ENCODE assay signal across 17 cellular contexts in the genomic region with DNA sequence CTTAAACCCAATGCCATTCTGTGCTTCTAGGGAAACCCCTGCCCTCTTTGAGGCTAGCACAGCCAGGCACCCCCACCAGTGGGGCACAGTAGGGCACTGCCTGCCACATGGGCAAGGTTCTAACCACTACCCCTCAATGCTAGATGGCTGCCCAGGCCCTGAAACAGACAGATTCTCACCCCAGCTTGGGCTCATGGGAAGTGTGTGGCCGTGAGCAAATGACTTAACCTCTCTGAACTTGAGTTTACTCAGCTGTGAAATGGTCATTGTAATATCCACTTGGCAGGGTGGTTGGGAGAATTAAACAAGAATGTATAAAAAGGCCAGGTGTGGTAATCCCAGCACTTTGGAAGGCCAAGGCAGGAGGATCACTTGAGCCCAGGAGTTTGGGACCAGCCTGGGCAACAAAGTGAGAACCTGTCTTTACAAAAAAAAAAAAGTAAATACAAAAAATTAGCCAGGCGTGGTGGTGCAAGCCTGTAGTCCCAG. TPM values are rescaled to one million over a fixed set of nuclear protein-coding genes. Genes with fewer than 3 reads are reported as not detected.
DNase-seq lines count a peak whose midpoint lies in the region; ATAC-seq, FAIRE-seq and TF ChIP-seq lines count a peak whose summit lies in the region.
"Had no signal": no experiment of that assay in that cellular context is flagged by ENCODE, and none has a peak within 500 bp of the region (broad histone marks: within the 10 kb centered on the region; RNA-seq: fewer than 3 reads in every experiment).

No MANE protein-coding gene starts in this region.

- H3F3A ChIP-seq in PC-9 (ENCODE audit: insufficient read depth, low read depth) = peaks cover 47% of the 10 kb centered on the region

- H3K36me3 Mint-ChIP-seq in HFFc6 (ENCODE audit: low read depth) = peaks cover 14% of the 10 kb centered on the region
- H3K36me3 Mint-ChIP-seq: activated CD4-positive, alpha-beta memory T cell treated with anti-CD3 and anti-CD28 coated beads for 36 hours had no signal

- TF ChIP-seq POLR2A in gastroesophageal sphincter (IDR thresholded peaks at IDR 0.05) (no peak), stomach (IDR thresholded peaks at IDR 0.05) (no peak), GM12891 (IDR thresholded peaks at IDR 0.05; ENCODE audit: low read depth, low read length) (no peak)

- FAIRE-seq in GM12891 (lab: Jason Lieb, UNC) = no peak
- FAIRE-seq: H54 had no signal

- no peaks in the 10 kb centered on the region for H3K9me2 ChIP-seq in PC-9 (ENCODE audit: insufficient read depth)

- H3K27ac ChIP-seq in PC-9 = no peak overlapping the region
- peak overlapping the region in 3 of 4 donors; percentile 78 to 83 (median 78) for H3K27ac ChIP-seq in gastroesophageal sphincter
- peak overlapping the region; percentile 59 to 83 (median 79) for H3K27ac ChIP-seq in stomach
- H3K27ac ChIP-seq in coronary artery = peak overlapping the region in 1 of 2 donors; percentile 54
- H3K27ac ChIP-seq: SJSA1 had no signal

- DNase-seq in HFFc6 (no peak), PC-9 (no peak), stomach (no peak), AG20443 (ENCODE audit: low spot score) (no peak), GM12891 (ENCODE audit: insufficient read length, low spot score) (no peak), coronary artery (ENCODE audit: low spot score) (no peak)
- DNase-seq: cortex of kidney; NCI-H2107; NK-92 treated with Interleukin-12 subunit alpha and Interleukin-12 subunit beta, amount 100 ng/mL, for 24 hours had no signal

- H3K4me3 ChIP-seq in PC-9 = no peak overlapping the region
- H3K4me3 ChIP-seq in gastroesophageal sphincter = no peak overlapping the region
- H3K4me3 ChIP-seq in stomach = no peak overlapping the region
- no peak overlapping the region for H3K4me3 ChIP-seq in coronary artery
- H3K4me3 ChIP-seq: lung, SJSA1 had no signal

- H2AFZ ChIP-seq in PC-9 = no peak overlapping the region

- ATAC-seq in gastroesophageal sphincter (no peak), GM21723 (IDR thresholded peaks at IDR 0.05; ENCODE audit: unreplicated experiment) (no peak)

- H4K20me1 ChIP-seq in PC-9 (ENCODE audit: insufficient read depth) = peaks cover 63% of the 10 kb centered on the region

- H3K27me3 ChIP-seq in PC-9 (ENCODE audit: insufficient read depth, low read depth) (no peaks in the 10 kb centered on the region), gastroesophageal sphincter (no peaks in the 10 kb centered on the region), stomach (no peaks in the 10 kb centered on the region)
- H3K27me3 ChIP-seq: SJSA1 had no signal

- CTCF ChIA-PET in PC-9 (lab: Charles Lee) = interaction anchor here (1.4 kb wide), 1 partner anchor 43 kb away, joined by 3 read pairs; no protein-coding TSS in a partner anchor

- 29 to 73% methylated on average over 1 of the region's 2 CpGs for WGBS in gastroesophageal sphincter (ENCODE audit: low coverage in 1 of 2), 2 donors
- WGBS in stomach, 5 donors = 24 to 61% (median 39%) methylated on average over 2 of the region's 2 CpGs

- H3K9me3 ChIP-seq in PC-9 (ENCODE audit: insufficient read depth, low read depth) = no peaks in the 10 kb centered on the region
- H3K9me3 ChIP-seq in gastroesophageal sphincter = no peaks in the 10 kb centered on the region
- H3K9me3 ChIP-seq in stomach = no peaks in the 10 kb centered on the region
- H3K9me3 ChIP-seq: SJSA1 had no signal

- no peaks in the 10 kb centered on the region for H3K79me2 ChIP-seq in PC-9 (ENCODE audit: low read depth)

- H3K4me1 Mint-ChIP-seq in HFFc6 (ENCODE audit: low read depth) = peaks cover 27% of the 10 kb centered on the region

- H3K36me3 ChIP-seq in PC-9 (ENCODE audit: low read depth) (peaks cover 14% of the 10 kb centered on the region; the same call in 1 of the 2 replicates), gastroesophageal sphincter (peaks cover 0 to 78% of the 10 kb centered on the region in 2 donors), stomach (peaks cover 46 to 81% (median 76%) of the 10 kb centered on the region in 4 donors)

- no TSS peak for BruUV-seq in PC-9 (replicated peaks; lab: Mats Ljungman, UMichigan)

- H3K4me2 ChIP-seq in PC-9 = no peak overlapping the region

- no peaks in the 10 kb centered on the region; the same call in none of the 2 replicates for H3K27me3 Mint-ChIP-seq in HFFc6 (ENCODE audit: insufficient read depth)
- H3K27me3 Mint-ChIP-seq: activated CD4-positive, alpha-beta memory T cell treated with anti-CD3 and anti-CD28 coated beads for 36 hours had no signal

- peaks cover 17% of the 10 kb centered on the region for H3K4me1 ChIP-seq in PC-9 (replicated peaks; ENCODE audit: insufficient read depth)
- peaks cover 3 to 60% (median 9%) of the 10 kb centered on the region in 3 donors for H3K4me1 ChIP-seq in gastroesophageal sphincter
- H3K4me1 ChIP-seq in stomach = peaks cover 57 to 85% (median 70%) of the 10 kb centered on the region in 4 donors

- TF ChIP-seq EP300 in gastroesophageal sphincter (IDR thresholded peaks at IDR 0.05) (no peak), stomach (IDR thresholded peaks at IDR 0.05) (no peak)

- POLR2A ChIA-PET in PC-9 (lab: Charles Lee; ENCODE audit: unreplicated experiment) = no interaction called here

- intact Hi-C loops in PC-9 (cut with micrococcal nuclease; ENCODE audit: unreplicated experiment) (no loop called here), stomach (cut with DNase I; ENCODE audit: low total_unique reads) (no loop called here)

- peak overlapping the region; percentile 57 for H3K27ac Mint-ChIP-seq in HFFc6
- H3K27ac Mint-ChIP-seq: activated CD4-positive, alpha-beta memory T cell treated with anti-CD3 and anti-CD28 coated beads for 36 hours had no signal

- no peak overlapping the region for H3K4me3 Mint-ChIP-seq in HFFc6
- H3K4me3 Mint-ChIP-seq: activated CD4-positive, alpha-beta memory T cell treated with anti-CD3 and anti-CD28 coated beads for 36 hours had no signal

- TF ChIP-seq CTCF in HFFc6 (IDR thresholded peaks at IDR 0.05) (peak; percentile 50), PC-9 (conservative IDR thresholded peaks at IDR 0.05) (peak; percentile 25; the same call in 1 of the 2 replicates), gastroesophageal sphincter (IDR thresholded peaks at IDR 0.05) (no peak), stomach (IDR thresholded peaks at IDR 0.05) (no peak), coronary artery (IDR thresholded peaks at IDR 0.05) (no peak)

- no peaks in the 10 kb centered on the region for H3K9me3 Mint-ChIP-seq in HFFc6
- H3K9me3 Mint-ChIP-seq: activated CD4-positive, alpha-beta memory T cell treated with anti-CD3 and anti-CD28 coated beads for 36 hours had no signal

TF ChIP-seq in GM12891, 5 proteins besides CTCF, POLR2A, EP300 and RAD21:
- TF ChIP-seq POLR2AphosphoS5 (IDR thresholded peaks at IDR 0.05; ENCODE audit: low read depth, low read length) (no peak), POU2F2 (IDR thresholded peaks at IDR 0.05; ENCODE audit: low read depth, low read length) (no peak), SPI1 (IDR thresholded peaks at IDR 0.05; ENCODE audit: low read depth, low read length) (no peak), PAX5 (IDR thresholded peaks at IDR 0.05; ENCODE audit: insufficient read depth, low read length, severe bottlenecking) (no peak), TAF1 (IDR thresholded peaks at IDR 0.05; ENCODE audit: low read depth, low read length) (no peak)

RNA-seq across cellular contexts. Expression of gene C22orf23, which starts 22.4 kb away (rescaled TPM):
- total RNA-seq in HFFc6 (2021; fragmentation: NEBNext Ultra II Directional; extraction: Animal tissue kit (Norgen Biotek cat#: 25700)) = under 1 TPM; 0.43 to 0.73 (median 0.54) TPM
- 1.0 and 1.7 TPM in 2 replicates for total RNA-seq in PC-9 (2021)
- under 1 TPM in 2 of 4 donors, not detected in 2; 0.31 to 0.40 TPM for total RNA-seq in gastroesophageal sphincter
- not detected for total RNA-seq in stomach
- polyA plus RNA-seq in stomach = 1 to 10 TPM in 1 of 3 donors, under 1 TPM in 2; 0.18 to 1.2 (median 0.31) TPM
- polyA plus RNA-seq in GM12891 (2012; ENCODE audit: low read depth, missing spikeins) = 0.14 TPM
- total RNA-seq: SJSA1 had no signal

RNA-seq across cellular contexts. Expression of gene POLR2F, which starts 22.5 kb away (rescaled TPM):
- total RNA-seq in HFFc6 (2021; fragmentation: NEBNext Ultra II Directional; extraction: Animal tissue kit (Norgen Biotek cat#: 25700)) = 100 to 1,000 TPM in 4 of 6 experiments, 10 to 100 TPM in 2; 91.6 to 130 (median 107) TPM
- total RNA-seq in PC-9 (2021) (147 and 180 TPM in 2 replicates), gastroesophageal sphincter (10 to 100 TPM; 41.4 to 79.5 (median 72.0) TPM), stomach (100 to 1,000 TPM in 2 of 5 donors, 10 to 100 TPM in 3; 41.5 to 145 (median 74.5) TPM)
- polyA plus RNA-seq in stomach = 100 to 1,000 TPM; 139 to 149 (median 146) TPM
- polyA plus RNA-seq in GM12891 (2012; ENCODE audit: low read depth, missing spikeins) = 84.4 TPM

RNA-seq across cellular contexts. Expression of gene MICALL1, which starts 24.9 kb away (rescaled TPM):
- 10 to 100 TPM; 37.7 to 46.5 (median 40.5) TPM for total RNA-seq in HFFc6 (2021; fragmentation: NEBNext Ultra II Directional; extraction: Animal tissue kit (Norgen Biotek cat#: 25700))
- 113 and 126 TPM in 2 replicates for total RNA-seq in PC-9 (2021)
- 100 to 1,000 TPM in 1 of 4 donors, 10 to 100 TPM in 3; 46.9 to 132 (median 48.1) TPM for total RNA-seq in gastroesophageal sphincter
- total RNA-seq in stomach = 100 to 1,000 TPM in 3 of 5 donors, 10 to 100 TPM in 2; 31.4 to 155 (median 112) TPM
- polyA plus RNA-seq in stomach = 10 to 100 TPM; 17.7 to 55.1 (median 35.6) TPM
- 6.9 TPM for polyA plus RNA-seq in GM12891 (2012; ENCODE audit: low read depth, missing spikeins)

RNA-seq across cellular contexts. Expression of gene SOX10, which starts 53.4 kb away (rescaled TPM):
- not detected for total RNA-seq in HFFc6 (2021; fragmentation: NEBNext Ultra II Directional; extraction: Animal tissue kit (Norgen Biotek cat#: 25700))
- not detected in 2 replicates for total RNA-seq in PC-9 (2021)
- total RNA-seq in gastroesophageal sphincter = 10 to 100 TPM in 1 of 4 donors, 1 to 10 TPM in 3; 6.9 to 16.0 (median 9.2) TPM
- 1 to 10 TPM in 3 of 5 donors, not detected in 2; 2.9 to 4.9 (median 4.4) TPM for total RNA-seq in stomach
- polyA plus RNA-seq in stomach = 1 to 10 TPM; 1.7 to 3.2 (median 2.6) TPM
- polyA plus RNA-seq in GM12891 (2012; ENCODE audit: low read depth, missing spikeins) = not detected
- total RNA-seq: activated CD4-positive, alpha-beta memory T cell treated with anti-CD3 and anti-CD28 coated beads for 36 hours; HT1080; SJSA1 had no signal
- polyA plus RNA-seq: neural cell had no signal

Comparison
In these comparisons a context has a peak if more than half of its experiments do, and no peak if none do; other contexts are left out.
1. CTCF ChIP-seq: peak in HFFc6 (single experiment) and PC-9 (single experiment); none in gastroesophageal sphincter (0 of 4), stomach (0 of 7) and coronary artery (single experiment).